In genomic region chr17:81440511-81441244, GRCh38 we compare ENCODE assay signal across 9 cellular contexts. TPM values are rescaled to one million over a fixed set of nuclear protein-coding genes. Genes with fewer than 3 reads are reported as not detected.
DNase-seq lines count a peak whose midpoint lies in the region; ATAC-seq lines count a peak whose summit lies in the region.
"Had no signal": no experiment of that assay in that cellular context is flagged by ENCODE, and none has a peak within 500 bp of the region (broad histone marks: within the 10 kb centered on the region; RNA-seq: fewer than 3 reads in every experiment).

No MANE protein-coding gene starts in this region.

- H3K4me3 ChIP-seq in neuronal stem cell (ENCODE audit: low read length in 2 of 2), result no peak overlapping the region

- no peak overlapping the region for H3K27ac ChIP-seq in neuronal stem cell (replicated peaks; ENCODE audit: low read length)

- no peak overlapping the region for H3K4me3 Mint-ChIP-seq in activated naive CD8-positive, alpha-beta T cell treated with anti-CD3 and anti-CD28 coated beads, Interleukin-2, amount 50 U/mL, for 24 hours
- H3K4me3 Mint-ChIP-seq: central memory CD8-positive, alpha-beta T cell had no signal

- H3K9ac ChIP-seq in neuronal stem cell (ENCODE audit: low read depth, low read length, poor library complexity), result no peak overlapping the region

- no peak overlapping the region for H3K27ac Mint-ChIP-seq in activated naive CD8-positive, alpha-beta T cell treated with anti-CD3 and anti-CD28 coated beads, Interleukin-2, amount 50 U/mL, for 24 hours

- H3K9me3 Mint-ChIP-seq in activated naive CD8-positive, alpha-beta T cell treated with anti-CD3 and anti-CD28 coated beads, Interleukin-2, amount 50 U/mL, for 24 hours, result no peaks in the 10 kb centered on the region
- H3K9me3 Mint-ChIP-seq: central memory CD8-positive, alpha-beta T cell had no signal

- H3K36me3 ChIP-seq in neuronal stem cell (replicated peaks in 1 of 2; ENCODE audit: control insufficient read depth in 2 of 2, insufficient read depth in 2 of 2, low read length in 2 of 2), result peaks cover 4 to 23% of the 10 kb centered on the region in 2 donors

- H4K91ac ChIP-seq in neuronal stem cell (ENCODE audit: low read depth, low read length, poor library complexity), result no peak overlapping the region

- peaks cover 4% of the 10 kb centered on the region for H3K4me1 Mint-ChIP-seq in activated naive CD8-positive, alpha-beta T cell treated with anti-CD3 and anti-CD28 coated beads, Interleukin-2, amount 50 U/mL, for 24 hours

- DNase-seq in SKM-1 treated with dmso at 0.1 percent for 144 hours (lab: John Stamatoyannopoulos, UW; ENCODE audit: unreplicated experiment) (peak; percentile 17), SKM-1 (lab: John Stamatoyannopoulos, UW; ENCODE audit: unreplicated experiment) (no peak), Kasumi-1 (lab: John Stamatoyannopoulos, UW) (peak; percentile 35 to 51), neuronal stem cell (ENCODE audit: low spot score) (peak; percentile 44), DMS153 (lab: John Stamatoyannopoulos, UW) (no peak)
- peak; percentile 40 for DNase-seq in activated naive CD8-positive, alpha-beta T cell treated with anti-CD3 and anti-CD28 coated beads, Interleukin-2, amount 50 U/mL, for 24 hours

- peak overlapping the region; percentile 65 for H3K23ac ChIP-seq in neuronal stem cell (ENCODE audit: low read depth, low read length, poor library complexity)

- H2AFZ ChIP-seq in neuronal stem cell (ENCODE audit: low read length), result no peak overlapping the region

- peaks cover 4% of the 10 kb centered on the region for H3K79me1 ChIP-seq in neuronal stem cell (ENCODE audit: low read depth, low read length)

- H2BK120ac ChIP-seq in neuronal stem cell (ENCODE audit: low read depth, low read length), result no peak overlapping the region

- no peak overlapping the region for H2BK12ac ChIP-seq in neuronal stem cell (ENCODE audit: low read length)

- ATAC-seq in activated naive CD8-positive, alpha-beta T cell treated with anti-CD3 and anti-CD28 coated beads, Interleukin-2, amount 50 U/mL, for 24 hours, result no peak
- ATAC-seq in GM19351 (IDR thresholded peaks at IDR 0.05; ENCODE audit: unreplicated experiment) (no peak), GM19023 (IDR thresholded peaks at IDR 0.05; ENCODE audit: unreplicated experiment) (no peak)

- H3K4me1 ChIP-seq in neuronal stem cell (ENCODE audit: control insufficient read depth in 2 of 2, insufficient read depth in 1 of 2, low read depth in 1 of 2, low read length in 2 of 2), result peaks cover 23 to 29% of the 10 kb centered on the region in 2 donors

- H4K8ac ChIP-seq in neuronal stem cell (ENCODE audit: low read depth, low read length), result no peak overlapping the region

- H3K27me3 ChIP-seq in neuronal stem cell (ENCODE audit: control insufficient read depth in 3 of 3, insufficient read depth in 3 of 3, low read depth in 1 of 3, low read length in 3 of 3), result no peaks in the 10 kb centered on the region

- no CpG with 5 or more reads among the region's 24 CpGs for WGBS in neuronal stem cell (ENCODE audit: extremely low coverage in 2 of 2, insufficient read length in 2 of 2, insufficient replicate concordance in 1 of 2), 2 donors

- H3K4me2 ChIP-seq in neuronal stem cell (ENCODE audit: insufficient read depth, low read length, poor library complexity, severe bottlenecking), result no peak overlapping the region

- H3K27me3 Mint-ChIP-seq in activated naive CD8-positive, alpha-beta T cell treated with anti-CD3 and anti-CD28 coated beads, Interleukin-2, amount 50 U/mL, for 24 hours, result peaks cover 3% of the 10 kb centered on the region

- H2BK5ac ChIP-seq in neuronal stem cell (ENCODE audit: low read length), result peak overlapping the region; percentile 39

- H3K9me3 ChIP-seq in neuronal stem cell (replicated peaks in 1 of 2; ENCODE audit: control insufficient read depth in 2 of 2, insufficient read depth in 1 of 2, low read depth in 1 of 2, low read length in 2 of 2), result no peaks in the 10 kb centered on the region

- H3K14ac ChIP-seq in neuronal stem cell (ENCODE audit: low read length), result peak overlapping the region; percentile 75

- H2BK15ac ChIP-seq in neuronal stem cell (ENCODE audit: low read length), result no peak overlapping the region

- H3K18ac ChIP-seq in neuronal stem cell (ENCODE audit: low read length), result peak overlapping the region; percentile 89

- no peaks in the 10 kb centered on the region for H3K36me3 Mint-ChIP-seq in activated naive CD8-positive, alpha-beta T cell treated with anti-CD3 and anti-CD28 coated beads, Interleukin-2, amount 50 U/mL, for 24 hours (ENCODE audit: low read depth)

- H2AK5ac ChIP-seq in neuronal stem cell (ENCODE audit: low read depth, low read length), result peak overlapping the region; percentile 61

- H3K4ac ChIP-seq in neuronal stem cell (ENCODE audit: low read length), result peak overlapping the region; percentile 8

RNA-seq across cellular contexts. Expression of gene BAHCC1, which starts 45.4 kb away (rescaled TPM):
- polyA plus RNA-seq in neuronal stem cell (2013, experiment 1 of 2), result 15.9 TPM
- polyA plus RNA-seq in neuronal stem cell (2013, experiment 2 of 2), result 17.5 TPM

Comparison
In these comparisons a context has a peak if more than half of its experiments do, and no peak if none do; other contexts are left out.
1. DNase-seq: peak in SKM-1 treated with dmso at 0.1 percent for 144 hours (single experiment), Kasumi-1 (2 of 2), activated naive CD8-positive, alpha-beta T cell treated with anti-CD3 and anti-CD28 coated beads, Interleukin-2, amount 50 U/mL, for 24 hours (single experiment) and neuronal stem cell (single experiment); none in SKM-1 (single experiment) and DMS153 (single experiment).